34 cellular contexts compared by ENCODE assay signal in genomic region chr4:53147179-53147578, GRCh38.
"Had no signal": no experiment of that assay in that cellular context is flagged by ENCODE, and none has a peak within 500 bp of the region (broad histone marks: within the 10 kb centered on the region; RNA-seq: fewer than 3 reads in every experiment).

No MANE protein-coding gene starts in this region.

- H3K27me3 ChIP-seq: adrenal gland, body of pancreas, esophagus squamous epithelium, heart left ventricle had no signal

- DNase-seq: activated B cell treated with CpG ODN at 0.5 μM for 24 hours; activated CD4-positive, alpha-beta T cell treated with anti-CD3 and anti-CD28 coated beads for 48 hours; activated CD4-positive, alpha-beta T cell treated with anti-CD3 and anti-CD28 coated beads, Interleukin-2, amount 50 U/mL, for 1 hour; activated CD4-positive, alpha-beta T cell treated with anti-CD3 and anti-CD28 coated beads, Interleukin-2, amount 50 U/mL, for 48 hours; activated CD8-positive, alpha-beta memory T cell treated with anti-CD3 and anti-CD28 coated beads for 24 hours; activated CD8-positive, alpha-beta T cell treated with anti-CD3 and anti-CD28 coated beads for 36 hours; activated effector memory CD4-positive, alpha-beta T cell treated with Interleukin-2 at 50 U/mL for 16 hours; activated gamma-delta T cell treated with Interleukin-2 at 50 U/mL for 16 hours; activated naive CD4-positive, alpha-beta T cell treated with anti-CD3 and anti-CD28 coated beads, Interleukin-2, amount 50 U/mL, for 16 hours; activated naive CD4-positive, alpha-beta T cell treated with Interleukin-2 at 50 U/mL for 16 hours; activated naive CD8-positive, alpha-beta T cell treated with anti-CD3 and anti-CD28 coated beads for 36 hours; activated naive CD8-positive, alpha-beta T cell treated with anti-CD3 and anti-CD28 coated beads, Interleukin-2, amount 50 U/mL, for 24 hours; activated T-cell treated with anti-CD3 and anti-CD28 coated beads, Interleukin-2, amount 50 U/mL, for 4 hours; adrenal gland; amygdala; aorta; body of pancreas; caudate nucleus; cortex of kidney; effector CD8-positive, alpha-beta T cell; esophagus squamous epithelium; foreskin melanocyte; glutamatergic neuron; heart left ventricle; T-helper 1 cell; T-helper 17 cell; T1000; WERI-Rb-1 had no signal

- H3K9me3 ChIP-seq: adrenal gland, body of pancreas, esophagus squamous epithelium, heart left ventricle had no signal

- H3K27ac ChIP-seq: adrenal gland, body of pancreas, epithelial cell of prostate, esophagus squamous epithelium, heart left ventricle, WERI-Rb-1 had no signal

- FAIRE-seq: colon, endometrium, endothelial cell of umbilical vein had no signal

- H3K36me3 ChIP-seq: WERI-Rb-1 had no signal

- H3K4me1 ChIP-seq: body of pancreas had no signal

- ATAC-seq: activated CD4-positive, CD25-positive, alpha-beta regulatory T cell treated with anti-CD3 and anti-CD28 coated beads, Interleukin-2, amount 50 U/mL, for 24 hours; activated CD8-positive, alpha-beta T cell treated with anti-CD3 and anti-CD28 coated beads for 36 hours; activated naive CD8-positive, alpha-beta T cell treated with anti-CD3 and anti-CD28 coated beads, Interleukin-2, amount 50 U/mL, for 24 hours; activated T-cell treated with anti-CD3 and anti-CD28 coated beads, Interleukin-2, amount 50 U/mL, for 4 hours; activated T-helper 17 cell treated with anti-CD3 and anti-CD28 coated beads, Interleukin-2, amount 50 U/mL, for 72 hours; body of pancreas; heart left ventricle; T-helper 17 cell had no signal

- H3K4me3 ChIP-seq: adrenal gland, body of pancreas, esophagus squamous epithelium, heart left ventricle had no signal
